ENCODE assay signal across 18 cellular contexts in the genomic region with DNA sequence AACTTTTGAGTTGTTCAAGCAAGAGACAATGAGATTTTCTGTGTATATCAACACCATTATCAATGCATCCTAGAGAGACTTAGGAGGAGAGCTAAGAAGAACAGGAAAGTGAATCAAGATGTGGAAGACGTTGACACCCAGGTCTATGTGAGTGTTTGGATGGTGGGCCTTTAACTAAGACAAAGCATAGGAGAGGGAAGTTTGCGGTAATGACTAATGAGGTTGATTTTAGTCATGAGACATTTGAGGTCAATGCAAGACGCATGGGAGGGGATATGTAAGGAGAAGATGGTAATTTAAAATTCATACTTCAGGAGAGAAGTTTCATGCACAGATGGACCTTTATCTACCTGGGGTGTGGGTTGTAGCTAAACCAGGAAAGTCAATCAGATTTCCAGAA.
DNase-seq lines count a peak whose midpoint lies in the region; ATAC-seq, FAIRE-seq and TF ChIP-seq lines count a peak whose summit lies in the region.
"Had no signal": no experiment of that assay in that cellular context is flagged by ENCODE, and none has a peak within 500 bp of the region (broad histone marks: within the 10 kb centered on the region; RNA-seq: fewer than 3 reads in every experiment).

No MANE protein-coding gene starts in this region.

- peak; percentile 39 for FAIRE-seq in keratinocyte (lab: Jason Lieb, UNC)
- FAIRE-seq: GM19239 had no signal

- dilution Hi-C loops in keratinocyte (cut with MboI; ENCODE audit: extremely low pct_ligation_motif_present, low sequenced_read_pairs): no loop called here

- no peaks in the 10 kb centered on the region for H3K36me3 ChIP-seq in PC-3 (ENCODE audit: low read depth, low read length)
- H3K36me3 ChIP-seq in keratinocyte (ENCODE audit: control insufficient read depth in 2 of 2, extremely low read depth in 1 of 2, insufficient read depth in 2 of 2, low read length in 2 of 2): no peaks in the 10 kb centered on the region
- H3K36me3 ChIP-seq in transverse colon: no peaks in the 10 kb centered on the region
- H3K36me3 ChIP-seq in suprapubic skin: no peaks in the 10 kb centered on the region

- DNase-seq in Daoy (ENCODE audit: low read depth) (peak; percentile 17), LHCN-M2 (ENCODE audit: low read depth) (peak; percentile 16), PC-3 (peak; percentile 19), keratinocyte (ENCODE audit: low read depth, low spot score) (no peak), transverse colon (no peak), suprapubic skin (ENCODE audit: low spot score in 2 of 2) (no peak), left lobe of liver (ENCODE audit: low spot score) (no peak)
- DNase-seq: CD4-positive, CD25-positive, alpha-beta regulatory T cell; COR-L47; GF-D8; HCEC 1CT; NCI-H187; NCI-H2227 treated with DMSO at 0.1 percent for 48 hours; NCI-H510A treated with DMSO at 0.1 percent for 48 hours; NCI-H774 had no signal

- no peaks in the 10 kb centered on the region for H3K9me2 ChIP-seq in PC-3 (replicated peaks; ENCODE audit: low read length)

- no peak overlapping the region for H2AFZ ChIP-seq in PC-3 (ENCODE audit: low read length)
- no peak overlapping the region for H2AFZ ChIP-seq in keratinocyte (ENCODE audit: control insufficient read depth, low read length)

- H3K27ac ChIP-seq in PC-3 (ENCODE audit: low read length) (no peak overlapping the region), keratinocyte (ENCODE audit: control insufficient read depth, insufficient read depth, low read length) (no peak overlapping the region), transverse colon (no peak overlapping the region), suprapubic skin (no peak overlapping the region)
- H3K27ac ChIP-seq: SK-N-MC had no signal

- 93 to 94% methylated on average over 3 of the region's 3 CpGs for WGBS in transverse colon (ENCODE audit: low coverage in 1 of 2), 2 donors
- WGBS in suprapubic skin: 93% methylated on average over 3 of the region's 3 CpGs

- CTCF ChIA-PET in PC-3 (lab: Charles Lee): no interaction called here

- peaks cover 25% of the 10 kb centered on the region for H3K4me1 ChIP-seq in PC-3 (ENCODE audit: insufficient read depth, low read length)
- H3K4me1 ChIP-seq in keratinocyte (ENCODE audit: control insufficient read depth, extremely low read depth, insufficient read depth, low read length): peaks cover 28% of the 10 kb centered on the region
- H3K4me1 ChIP-seq in transverse colon: peaks cover 0 to 5% (median 0%) of the 10 kb centered on the region in 4 donors
- peaks cover 22% of the 10 kb centered on the region for H3K4me1 ChIP-seq in suprapubic skin

- in situ Hi-C loops in transverse colon (cut with MboI; ENCODE audit: low pct_ligation_motif_present in 1 of 4, low pct_unique_long_range_greater_than_20kb in 1 of 4, low sequenced_read_pairs in 3 of 4): no loop called here

- H3K9me3 ChIP-seq in PC-3 (ENCODE audit: low read length) (no peaks in the 10 kb centered on the region), keratinocyte (ENCODE audit: control insufficient read depth, low read depth, low read length) (no peaks in the 10 kb centered on the region), transverse colon (no peaks in the 10 kb centered on the region), suprapubic skin (no peaks in the 10 kb centered on the region)

- no peak for ATAC-seq in PC-3
- no peak for ATAC-seq in left lobe of liver
- ATAC-seq: Panc1 had no signal

- H3K9ac ChIP-seq in PC-3 (ENCODE audit: low read length): no peak overlapping the region
- H3K9ac ChIP-seq in keratinocyte (ENCODE audit: control insufficient read depth, extremely low read depth, insufficient read depth, low read length): no peak overlapping the region

- H3F3A ChIP-seq in PC-3 (ENCODE audit: low read length, unreplicated experiment): no peaks in the 10 kb centered on the region

- H3K79me2 ChIP-seq in PC-3 (ENCODE audit: low read length): no peaks in the 10 kb centered on the region
- no peaks in the 10 kb centered on the region for H3K79me2 ChIP-seq in keratinocyte (ENCODE audit: control insufficient read depth, insufficient read depth, low read length)

- TF ChIP-seq CTCF in PC-3 (conservative IDR thresholded peaks at IDR 0.05; ENCODE audit: low read depth, low read length): no peak
- TF ChIP-seq CTCF in keratinocyte (optimal IDR thresholded peaks at IDR 0.05 in 1 of 3, IDR thresholded peaks at IDR 0.05 in 1 of 3, conservative IDR thresholded peaks at IDR 0.05 in 1 of 3; ENCODE audit: extremely low read depth in 1 of 3, insufficient read depth in 2 of 3, low read length in 3 of 3): no peak
- TF ChIP-seq CTCF in transverse colon (IDR thresholded peaks at IDR 0.05): no peak
- TF ChIP-seq CTCF in suprapubic skin (IDR thresholded peaks at IDR 0.05): no peak

- H3K4me3 ChIP-seq in PC-3 (ENCODE audit: low read length) (no peak overlapping the region), keratinocyte (ENCODE audit: control insufficient read depth in 2 of 3, extremely low read depth in 1 of 3, insufficient read depth in 2 of 3, low read depth in 1 of 3, low read length in 3 of 3) (no peak overlapping the region), transverse colon (no peak overlapping the region), suprapubic skin (no peak overlapping the region)
- H3K4me3 ChIP-seq: SK-N-MC had no signal

- intact Hi-C loops in PC-3 (cut with micrococcal nuclease) (no loop called here), transverse colon (cut with DNase I; ENCODE audit: low total_unique reads) (no loop called here)

- TF ChIP-seq POLR2A in transverse colon (IDR thresholded peaks at IDR 0.05) (no peak), suprapubic skin (IDR thresholded peaks at IDR 0.05) (no peak)

- H4K20me1 ChIP-seq in PC-3 (ENCODE audit: low read length): no peaks in the 10 kb centered on the region
- H4K20me1 ChIP-seq in keratinocyte (ENCODE audit: control insufficient read depth, extremely low read depth, insufficient read depth, low read length): no peaks in the 10 kb centered on the region

- H3K27me3 ChIP-seq in PC-3 (ENCODE audit: low read length) (no peaks in the 10 kb centered on the region), keratinocyte (ENCODE audit: control insufficient read depth, extremely low read depth, insufficient read depth, low read length) (no peaks in the 10 kb centered on the region), transverse colon (no peaks in the 10 kb centered on the region), suprapubic skin (no peaks in the 10 kb centered on the region)

- BruUV-seq in PC-3 (replicated peaks; lab: Mats Ljungman, UMichigan): no TSS peak

- POLR2A ChIA-PET in PC-3 (lab: Charles Lee; ENCODE audit: unreplicated experiment): no interaction called here

- no peaks in the 10 kb centered on the region for H3K9me1 ChIP-seq in keratinocyte (ENCODE audit: control insufficient read depth, extremely low read depth, insufficient read depth, low read length)

- H3K4me2 ChIP-seq in PC-3 (ENCODE audit: low read length) (no peak overlapping the region), keratinocyte (ENCODE audit: control insufficient read depth, extremely low read depth, insufficient read depth, low read depth, low read length) (no peak overlapping the region)

- TF ChIP-seq EP300 in transverse colon (IDR thresholded peaks at IDR 0.05; ENCODE audit: low read depth): no peak
- no peak for TF ChIP-seq EP300 in suprapubic skin (IDR thresholded peaks at IDR 0.05)

Comparison
In these comparisons a context has a peak if more than half of its experiments do, and no peak if none do; other contexts are left out.
1. DNase-seq: peak in Daoy (single experiment), LHCN-M2 (single experiment) and PC-3 (single experiment); none in keratinocyte (single experiment), transverse colon (single experiment), suprapubic skin (0 of 2) and left lobe of liver (single experiment).